In the genomic region with DNA sequence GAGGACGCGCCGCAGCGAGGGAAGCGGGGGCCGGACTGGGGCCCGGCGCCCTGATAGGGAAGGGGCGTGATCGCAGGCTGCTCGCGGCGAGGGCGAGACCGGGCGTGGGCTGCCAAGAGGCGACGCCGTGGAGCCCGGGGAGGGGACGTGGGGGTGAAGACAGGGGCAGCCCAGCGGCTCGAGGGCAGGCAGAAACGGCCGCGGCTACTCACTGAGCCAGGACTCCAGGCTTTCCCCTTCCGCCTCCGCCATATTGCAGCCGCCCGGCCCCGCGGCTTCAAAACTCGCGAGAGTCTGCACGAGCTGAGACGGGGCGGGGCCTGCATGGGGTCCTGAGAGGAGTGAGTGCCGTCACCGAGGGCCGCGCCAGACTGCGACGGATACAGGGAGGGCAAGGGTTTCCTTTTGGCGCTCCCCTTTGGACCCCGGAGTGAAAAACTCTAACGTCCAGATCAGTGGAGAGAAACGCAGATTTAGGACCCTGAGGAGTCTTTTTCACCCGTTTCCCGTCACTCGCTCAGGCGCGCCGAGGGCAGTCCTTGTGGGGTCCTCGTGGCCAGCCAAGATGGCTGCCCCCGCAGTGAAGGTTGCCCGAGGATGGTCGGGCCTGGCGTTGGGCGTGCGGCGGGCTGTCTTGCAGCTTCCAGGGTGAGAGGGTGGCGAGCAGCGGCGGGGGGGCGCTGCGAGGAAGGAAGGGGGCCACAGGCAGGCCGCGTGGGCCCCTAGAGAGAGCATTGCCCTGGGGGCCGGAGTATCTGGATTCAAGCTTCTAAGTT, we compare ENCODE assay signal across 1 cellular context.
A peak's percentile ranks its signal among the peaks of the same experiment; 100 is the strongest.
TF ChIP-seq lines count a peak whose summit lies in the region.

GGA3 (minus strand) TSS at position 271 of the 776 bp plus-strand sequence; CDS start at position 252, 19 bp downstream.
MRPS7 (plus strand) TSS at position 544 of the 776 bp plus-strand sequence; CDS start at position 566, 22 bp downstream.

TF ChIP-seq in K562, 482 proteins besides CTCF, POLR2A, EP300 and RAD21 (continued from another document):
- TF ChIP-seq IRF9 (tag; IDR thresholded peaks at IDR 0.05) (no peak; the same call in 1 of the 2 replicates), L3MBTL2 (IDR thresholded peaks at IDR 0.05) (peak; percentile 53), PREB (CRISPR knock-in tag; IDR thresholded peaks at IDR 0.05) (no peak), ZNF79 (CRISPR knock-in tag; IDR thresholded peaks at IDR 0.05; ENCODE audit: low read depth) (no peak), MCM7 (IDR thresholded peaks at IDR 0.05) (no peak), CSDE1 (IDR thresholded peaks at IDR 0.05) (no peak), CTBP1 (IDR thresholded peaks at IDR 0.05; ENCODE audit: borderline replicate concordance) (peak; percentile 41; the same call in 1 of the 2 replicates), ZNF146 (CRISPR knock-in tag; IDR thresholded peaks at IDR 0.05; ENCODE audit: unreplicated experiment) (no peak), ZNF695 (CRISPR knock-in tag; IDR thresholded peaks at IDR 0.05) (no peak), SIN3A (IDR thresholded peaks at IDR 0.05; ENCODE audit: borderline replicate concordance in 2 of 2, control insufficient read depth in 1 of 2, low read depth in 2 of 2, low read length in 2 of 2) (peak in 1 of 2 experiments; percentile 51; a peak in 1 of 4 replicates), BCL6 (CRISPR knock-in tag; IDR thresholded peaks at IDR 0.05) (no peak)
- TF ChIP-seq, protein P1, sequence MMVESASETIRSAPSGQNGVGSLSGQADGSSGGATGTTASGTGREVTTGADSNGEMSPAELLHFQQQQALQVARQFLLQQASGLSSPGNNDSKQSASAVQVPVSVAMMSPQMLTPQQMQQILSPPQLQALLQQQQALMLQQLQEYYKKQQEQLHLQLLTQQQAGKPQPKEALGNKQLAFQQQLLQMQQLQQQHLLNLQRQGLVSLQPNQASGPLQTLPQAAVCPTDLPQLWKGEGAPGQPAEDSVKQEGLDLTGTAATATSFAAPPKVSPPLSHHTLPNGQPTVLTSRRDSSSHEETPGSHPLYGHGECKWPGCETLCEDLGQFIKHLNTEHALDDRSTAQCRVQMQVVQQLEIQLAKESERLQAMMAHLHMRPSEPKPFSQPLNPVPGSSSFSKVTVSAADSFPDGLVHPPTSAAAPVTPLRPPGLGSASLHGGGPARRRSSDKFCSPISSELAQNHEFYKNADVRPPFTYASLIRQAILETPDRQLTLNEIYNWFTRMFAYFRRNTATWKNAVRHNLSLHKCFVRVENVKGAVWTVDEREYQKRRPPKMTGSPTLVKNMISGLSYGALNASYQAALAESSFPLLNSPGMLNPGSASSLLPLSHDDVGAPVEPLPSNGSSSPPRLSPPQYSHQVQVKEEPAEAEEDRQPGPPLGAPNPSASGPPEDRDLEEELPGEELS (CRISPR knock-in tag; IDR thresholded peaks at IDR 0.05; ENCODE audit: borderline replicate concordance) = peak; percentile 91; the same call in 1 of the 2 replicates
- TF ChIP-seq, protein P2, sequence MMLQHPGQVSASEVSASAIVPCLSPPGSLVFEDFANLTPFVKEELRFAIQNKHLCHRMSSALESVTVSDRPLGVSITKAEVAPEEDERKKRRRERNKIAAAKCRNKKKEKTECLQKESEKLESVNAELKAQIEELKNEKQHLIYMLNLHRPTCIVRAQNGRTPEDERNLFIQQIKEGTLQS (IDR thresholded peaks at IDR 0.05) = peak; percentile 51
- TF ChIP-seq, protein P2 (CRISPR knock-in tag; conservative IDR thresholded peaks at IDR 0.05) = no peak; the same call in 1 of the 2 replicates
